ENCODE assay signal across 37 cellular contexts in the genomic region with DNA sequence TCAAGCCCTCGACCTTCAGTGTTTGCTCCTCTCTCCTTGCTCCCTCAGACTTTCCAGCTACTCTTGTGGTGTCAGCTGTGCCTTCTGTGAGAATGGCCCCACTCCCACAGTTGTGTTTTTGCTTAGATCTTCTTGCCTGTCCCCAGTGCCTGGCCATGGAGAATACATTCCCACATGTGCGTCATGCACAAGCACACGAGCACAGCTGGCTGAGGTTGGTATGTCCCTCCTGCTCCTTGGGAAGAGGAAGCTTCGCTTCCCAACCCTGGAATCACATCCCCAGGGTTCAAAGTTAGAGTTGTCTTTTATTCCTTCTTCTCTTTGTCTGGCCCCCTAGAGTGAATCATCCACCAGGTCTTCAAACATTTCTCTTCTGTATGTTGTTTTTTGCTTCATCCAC.
"Had no signal": no experiment of that assay in that cellular context is flagged by ENCODE, and none has a peak within 500 bp of the region (broad histone marks: within the 10 kb centered on the region; RNA-seq: fewer than 3 reads in every experiment).

No MANE protein-coding gene starts in this region.

- H3K36me3 Mint-ChIP-seq: activated CD4-positive, alpha-beta memory T cell treated with anti-CD3 and anti-CD28 coated beads for 36 hours; activated CD8-positive, alpha-beta memory T cell treated with anti-CD3 and anti-CD28 coated beads, Interleukin-2, amount 10 ng/mL, durations not matched to agents 7 days and 5 days; activated naive CD4-positive, alpha-beta T cell treated with anti-CD3 and anti-CD28 coated beads, Interleukin-2, amount 50 U/mL, for 24 hours; activated naive CD8-positive, alpha-beta T cell treated with anti-CD3 and anti-CD28 coated beads for 36 hours; brain; T-cell had no signal

- H3K4me1 Mint-ChIP-seq: activated B cell treated with CpG ODN at 0.5 μM for 24 hours; activated CD4-positive, alpha-beta T cell treated with anti-CD3 and anti-CD28 coated beads, Interleukin-2, amount 10 ng/mL, durations not matched to agents 24 days and 14 days; activated CD8-positive, alpha-beta memory T cell treated with anti-CD3 and anti-CD28 coated beads, Interleukin-2, amount 10 ng/mL, durations not matched to agents 7 days and 5 days; activated naive CD4-positive, alpha-beta T cell treated with anti-CD3 and anti-CD28 coated beads, Interleukin-2, amount 50 U/mL, for 24 hours; activated naive CD8-positive, alpha-beta T cell treated with anti-CD3 and anti-CD28 coated beads, Interleukin-2, amount 50 U/mL, for 24 hours; T-cell had no signal

- H3K4me3 ChIP-seq: adrenal gland, breast epithelium, cardiac muscle cell, colonic mucosa, dorsolateral prefrontal cortex had no signal

- ATAC-seq: activated CD4-positive, CD25-positive, alpha-beta regulatory T cell treated with anti-CD3 and anti-CD28 coated beads, Interleukin-2, amount 50 U/mL, for 24 hours; activated CD8-positive, alpha-beta memory T cell treated with anti-CD3 and anti-CD28 coated beads, Interleukin-2, amount 10 ng/mL, durations not matched to agents 7 days and 5 days; activated CD8-positive, alpha-beta T cell treated with anti-CD3 and anti-CD28 coated beads, Interleukin-2, amount 10 ng/mL, durations not matched to agents 7 days and 5 days; esophagus mucosa; T-cell had no signal

- H3K27me3 ChIP-seq: adrenal gland, breast epithelium, cardiac muscle cell, colonic mucosa, dorsolateral prefrontal cortex had no signal

- H3K9me3 Mint-ChIP-seq: activated CD4-positive, alpha-beta T cell treated with anti-CD3 and anti-CD28 coated beads, Interleukin-2, amount 10 ng/mL, durations not matched to agents 24 days and 14 days; activated naive CD8-positive, alpha-beta T cell treated with anti-CD3 and anti-CD28 coated beads for 36 hours had no signal

- FAIRE-seq: frontal cortex had no signal

- H3K27me3 Mint-ChIP-seq: activated B cell treated with CpG ODN at 0.5 μM for 24 hours; activated CD4-positive, alpha-beta memory T cell treated with anti-CD3 and anti-CD28 coated beads for 36 hours; activated CD4-positive, alpha-beta T cell treated with anti-CD3 and anti-CD28 coated beads, Interleukin-2, amount 10 ng/mL, durations not matched to agents 24 days and 14 days; activated CD8-positive, alpha-beta memory T cell treated with anti-CD3 and anti-CD28 coated beads, Interleukin-2, amount 10 ng/mL, durations not matched to agents 7 days and 5 days; brain; T-cell had no signal

- H3K27ac Mint-ChIP-seq: activated B cell treated with CpG ODN at 0.5 μM for 24 hours; activated CD4-positive, alpha-beta memory T cell treated with anti-CD3 and anti-CD28 coated beads for 36 hours; activated CD4-positive, alpha-beta T cell treated with anti-CD3 and anti-CD28 coated beads, Interleukin-2, amount 10 ng/mL, durations not matched to agents 24 days and 14 days; activated CD8-positive, alpha-beta memory T cell treated with anti-CD3 and anti-CD28 coated beads, Interleukin-2, amount 10 ng/mL, durations not matched to agents 7 days and 5 days; activated CD8-positive, alpha-beta T cell treated with anti-CD3 and anti-CD28 coated beads, Interleukin-2, amount 10 ng/mL, durations not matched to agents 7 days and 5 days; activated naive CD4-positive, alpha-beta T cell treated with anti-CD3 and anti-CD28 coated beads for 36 hours; activated naive CD4-positive, alpha-beta T cell treated with anti-CD3 and anti-CD28 coated beads, Interleukin-2, amount 50 U/mL, for 24 hours; activated naive CD8-positive, alpha-beta T cell treated with anti-CD3 and anti-CD28 coated beads for 36 hours; activated naive CD8-positive, alpha-beta T cell treated with anti-CD3 and anti-CD28 coated beads, Interleukin-2, amount 50 U/mL, for 24 hours; activated T-helper 1 cell treated with anti-CD3 and anti-CD28 coated beads, Interleukin-12 subunit alpha, Interleukin-12 subunit beta, Interleukin-2, Interleukin-4 antibody, amounts not matched to agents 30 ng/mL and 10 ng/mL and 1 ng/mL, durations not matched to agents 14 hours and 24 hours and 36 hours; activated T-helper 2 cell treated with anti-CD3 and anti-CD28 coated beads, Interferon-gamma antibody, Interleukin-2, Interleukin-4, amounts not matched to agents 10 μg/mL and 5 μg/mL and 100 μg/mL, durations not matched to agents 14 hours and 24 hours and 36 hours; endodermal cell; T-cell; T-helper 1 cell treated with Interleukin-12 subunit alpha and Interleukin-12 subunit beta and Interleukin-4 antibody, amounts not matched to agents 30 μg/mL and 1 μg/mL, for 36 hours; T-helper 2 cell treated with Interferon-gamma antibody and Interleukin-4, amounts not matched to agents 5 μg/mL and 100 μg/mL, for 36 hours had no signal

- H3K4me1 ChIP-seq: adrenal gland, breast epithelium, colonic mucosa had no signal

- DNase-seq: activated B cell treated with CpG ODN at 0.5 μM for 24 hours; activated CD4-positive, alpha-beta memory T cell treated with anti-CD3 and anti-CD28 coated beads for 36 hours; activated CD4-positive, alpha-beta T cell treated with anti-CD3 and anti-CD28 coated beads, Interleukin-2, amount 10 ng/mL, durations not matched to agents 24 days and 14 days; activated CD8-positive, alpha-beta memory T cell treated with anti-CD3 and anti-CD28 coated beads, Interleukin-2, amount 10 ng/mL, durations not matched to agents 7 days and 5 days; activated CD8-positive, alpha-beta memory T cell treated with anti-CD3 and anti-CD28 coated beads, Interleukin-2, amount 50 U/mL, for 4 hours; activated CD8-positive, alpha-beta T cell treated with anti-CD3 and anti-CD28 coated beads, Interleukin-2, amount 10 ng/mL, durations not matched to agents 7 days and 5 days; activated effector memory CD4-positive, alpha-beta T cell treated with anti-CD3 and anti-CD28 coated beads, Interleukin-2, amount 50 U/mL, for 16 hours; activated naive CD4-positive, alpha-beta T cell treated with anti-CD3 and anti-CD28 coated beads for 36 hours; activated naive CD8-positive, alpha-beta T cell treated with anti-CD3 and anti-CD28 coated beads for 36 hours; activated naive CD8-positive, alpha-beta T cell treated with anti-CD3 and anti-CD28 coated beads, Interleukin-2, amount 50 U/mL, for 24 hours; activated T-cell treated with anti-CD3 and anti-CD28 coated beads, Interleukin-2, amount 50 U/mL, for 1 hour; activated T-cell treated with anti-CD3 and anti-CD28 coated beads, Interleukin-2, amount 50 U/mL, for 48 hours; adrenal gland; amygdala; aorta; central memory CD4-positive, alpha-beta T cell; cerebellar nuclear complex; colonic mucosa; dorsolateral prefrontal cortex; effector memory CD4-positive, alpha-beta T cell; endodermal cell; foreskin fibroblast; SW 1271; T-cell; T1000; WERI-Rb-1 had no signal

- H3K36me3 ChIP-seq: adrenal gland, breast epithelium, cardiac muscle cell, colonic mucosa, WERI-Rb-1 had no signal

- H3K27ac ChIP-seq: adrenal gland, breast epithelium, cardiac muscle cell, colonic mucosa, dorsolateral prefrontal cortex, WERI-Rb-1 had no signal

- H3K9me3 ChIP-seq: adrenal gland, colonic mucosa had no signal

- H3K4me3 Mint-ChIP-seq: activated B cell treated with CpG ODN at 0.5 μM for 24 hours; activated CD4-positive, alpha-beta memory T cell treated with anti-CD3 and anti-CD28 coated beads for 36 hours; activated CD4-positive, alpha-beta T cell treated with anti-CD3 and anti-CD28 coated beads, Interleukin-2, amount 10 ng/mL, durations not matched to agents 24 days and 14 days; activated CD8-positive, alpha-beta memory T cell treated with anti-CD3 and anti-CD28 coated beads, Interleukin-2, amount 10 ng/mL, durations not matched to agents 7 days and 5 days; activated CD8-positive, alpha-beta T cell treated with anti-CD3 and anti-CD28 coated beads, Interleukin-2, amount 10 ng/mL, durations not matched to agents 7 days and 5 days; activated naive CD4-positive, alpha-beta T cell treated with anti-CD3 and anti-CD28 coated beads for 36 hours; activated naive CD4-positive, alpha-beta T cell treated with anti-CD3 and anti-CD28 coated beads, Interleukin-2, amount 50 U/mL, for 24 hours; activated naive CD8-positive, alpha-beta T cell treated with anti-CD3 and anti-CD28 coated beads for 36 hours; activated naive CD8-positive, alpha-beta T cell treated with anti-CD3 and anti-CD28 coated beads, Interleukin-2, amount 50 U/mL, for 24 hours; activated T-helper 1 cell treated with anti-CD3 and anti-CD28 coated beads, Interleukin-12 subunit alpha, Interleukin-12 subunit beta, Interleukin-2, Interleukin-4 antibody, amounts not matched to agents 30 ng/mL and 10 ng/mL and 1 ng/mL, durations not matched to agents 14 hours and 24 hours and 36 hours; brain; endodermal cell; T-cell; T-helper 1 cell treated with Interleukin-12 subunit alpha and Interleukin-12 subunit beta and Interleukin-4 antibody, amounts not matched to agents 30 μg/mL and 1 μg/mL, for 36 hours; T-helper 2 cell treated with Interferon-gamma antibody and Interleukin-4, amounts not matched to agents 5 μg/mL and 100 μg/mL, for 36 hours had no signal
